9 cellular contexts compared by ENCODE assay signal in genomic region chr12:2853626-2854025, GRCh38. TPM values are rescaled to one million over a fixed set of nuclear protein-coding genes. Genes with fewer than 3 reads are reported as not detected.
DNase-seq lines count a peak whose midpoint lies in the region; ATAC-seq and TF ChIP-seq lines count a peak whose summit lies in the region.
"Had no signal": no experiment of that assay in that cellular context is flagged by ENCODE, and none has a peak within 500 bp of the region (broad histone marks: within the 10 kb centered on the region; RNA-seq: fewer than 3 reads in every experiment).

No MANE protein-coding gene starts in this region.

- no peak overlapping the region for H2AFZ ChIP-seq in KMS-11 (ENCODE audit: low read depth)

- H3K36me3 Mint-ChIP-seq in T-helper 2 cell treated with Interferon-gamma antibody and Interleukin-4, amounts not matched to agents 5 μg/mL and 100 μg/mL, for 36 hours (ENCODE audit: low read depth) = peaks cover 7% of the 10 kb centered on the region

- H3K4me1 ChIP-seq in KMS-11 (ENCODE audit: low read depth, poor library complexity, severe bottlenecking) (no peaks in the 10 kb centered on the region), gastrocnemius medialis (peaks cover 5 to 12% of the 10 kb centered on the region in 2 donors)

- TF ChIP-seq CTCF in KMS-11 (conservative IDR thresholded peaks at IDR 0.05; ENCODE audit: low read depth, low read length) = 0 out of 2 replicates have a peak, but pooled peaks have one; percentile 11
- peak; percentile 71 to 90 (median 77) for TF ChIP-seq CTCF in gastrocnemius medialis (IDR thresholded peaks at IDR 0.05 in 4 of 5, conservative IDR thresholded peaks at IDR 0.05 in 1 of 5)

- no peaks in the 10 kb centered on the region for H3K79me2 ChIP-seq in KMS-11 (ENCODE audit: insufficient read depth, low read depth)

- no peaks in the 10 kb centered on the region for H3K9me3 Mint-ChIP-seq in T-helper 2 cell treated with Interferon-gamma antibody and Interleukin-4, amounts not matched to agents 5 μg/mL and 100 μg/mL, for 36 hours

- no peak overlapping the region for H3K9ac ChIP-seq in KMS-11

- no peak overlapping the region for H3K4me3 Mint-ChIP-seq in T-helper 2 cell treated with Interferon-gamma antibody and Interleukin-4, amounts not matched to agents 5 μg/mL and 100 μg/mL, for 36 hours

- DNase-seq in DMS53 (lab: John Stamatoyannopoulos, UW) (peak; percentile 94), astrocyte of the hippocampus (ENCODE audit: low read depth, low spot score) (peak; percentile 94), hypothalamus (lab: John Stamatoyannopoulos, UW) (peak in 48 of 51 donors; percentile 8 to 85 (median 58)), gastrocnemius medialis (peak; percentile 53 to 72)
- DNase-seq in T-helper 2 cell treated with Interferon-gamma antibody and Interleukin-4, amounts not matched to agents 5 μg/mL and 100 μg/mL, for 36 hours (ENCODE audit: low spot score) = peak; percentile 22

- in situ Hi-C loops in gastrocnemius medialis (cut with MboI; ENCODE audit: low sequenced_read_pairs in 4 of 4) = loop anchor here in 1 of 4 donors (10.0 kb wide), 1 partner anchor 181 kb away; no protein-coding TSS in a partner anchor

- H3K4me3 ChIP-seq in KMS-11 (IDR thresholded peaks at IDR 0.05; ENCODE audit: insufficient read depth, low read depth, low read length) = no peak overlapping the region
- no peak overlapping the region for H3K4me3 ChIP-seq in gastrocnemius medialis

- H4K20me1 ChIP-seq in KMS-11 (ENCODE audit: insufficient read depth) = no peaks in the 10 kb centered on the region

- H3K9me3 ChIP-seq in gastrocnemius medialis = no peaks in the 10 kb centered on the region

- H3K36me3 ChIP-seq in KMS-11 (ENCODE audit: insufficient read depth) (no peaks in the 10 kb centered on the region), gastrocnemius medialis (no peaks in the 10 kb centered on the region)

- H3K4me1 Mint-ChIP-seq in T-helper 2 cell treated with Interferon-gamma antibody and Interleukin-4, amounts not matched to agents 5 μg/mL and 100 μg/mL, for 36 hours (ENCODE audit: low read depth) = no peaks in the 10 kb centered on the region

- H3K27me3 Mint-ChIP-seq in T-helper 2 cell treated with Interferon-gamma antibody and Interleukin-4, amounts not matched to agents 5 μg/mL and 100 μg/mL, for 36 hours (ENCODE audit: low read depth) = no peaks in the 10 kb centered on the region

- TF ChIP-seq POLR2A in gastrocnemius medialis (IDR thresholded peaks at IDR 0.05) = no peak

- no peak overlapping the region for H3K27ac Mint-ChIP-seq in T-helper 2 cell treated with Interferon-gamma antibody and Interleukin-4, amounts not matched to agents 5 μg/mL and 100 μg/mL, for 36 hours

- ATAC-seq in gastrocnemius medialis = peak; percentile 51 to 70
- no peak for ATAC-seq in HG03196 (IDR thresholded peaks at IDR 0.05; ENCODE audit: unreplicated experiment)
- no peak for ATAC-seq in GM21381 (IDR thresholded peaks at IDR 0.05; ENCODE audit: unreplicated experiment)

- H3K27me3 ChIP-seq in KMS-11 (ENCODE audit: insufficient read depth, low read depth) (no peaks in the 10 kb centered on the region), gastrocnemius medialis (no peaks in the 10 kb centered on the region)

- intact Hi-C loops in gastrocnemius medialis (cut with DNase I; ENCODE audit: low total_unique reads) = loop anchor here (1.0 to 10.0 kb wide), 2 partner anchors 91 to 191 kb away; no protein-coding TSS in a partner anchor

- no peak overlapping the region for H3K4me2 ChIP-seq in KMS-11

- H3K27ac ChIP-seq in KMS-11 = no peak overlapping the region
- H3K27ac ChIP-seq in gastrocnemius medialis = no peak overlapping the region

RNA-seq across cellular contexts. Expression of gene TEX52, which starts 3.2 kb away (rescaled TPM):
- under 1 TPM in 1 of 4 donors, not detected in 3; 0.68 TPM for total RNA-seq in gastrocnemius medialis
- total RNA-seq: T-helper 1 cell treated with Interleukin-12 subunit alpha and Interleukin-12 subunit beta and Interleukin-4 antibody, amounts not matched to agents 30 ng/mL and 1 ng/mL, for 36 hours had no signal

RNA-seq across cellular contexts. Expression of gene NRIP2, which starts 18.8 kb away (rescaled TPM):
- total RNA-seq in gastrocnemius medialis = 1 to 10 TPM in 3 of 4 donors, not detected in 1; 1.3 to 5.2 (median 2.0) TPM
- total RNA-seq: T-helper 1 cell treated with Interleukin-12 subunit alpha and Interleukin-12 subunit beta and Interleukin-4 antibody, amounts not matched to agents 30 ng/mL and 1 ng/mL, for 36 hours had no signal

RNA-seq across cellular contexts. Expression of gene FOXM1, which starts 23.3 kb away (rescaled TPM):
- total RNA-seq in gastrocnemius medialis = 1 to 10 TPM in 1 of 4 donors, under 1 TPM in 1, not detected in 2; 0.95 to 1.1 TPM

RNA-seq across cellular contexts. Expression of gene RHNO1, which starts 23.4 kb away (rescaled TPM):
- total RNA-seq in gastrocnemius medialis = 10 to 100 TPM in 1 of 4 donors, 1 to 10 TPM in 3; 4.9 to 11.8 (median 6.7) TPM

RNA-seq across cellular contexts. Expression of gene TULP3, which starts 37.1 kb away (rescaled TPM):
- total RNA-seq in gastrocnemius medialis = 10 to 100 TPM in 2 of 4 donors, 1 to 10 TPM in 2; 2.8 to 15.8 (median 11.2) TPM

Comparison
In these comparisons a context has a peak if more than half of its experiments do, and no peak if none do; other contexts are left out.
1. DNase-seq: peak in every context shown above with its lines; median percentile 94 in DMS53; 94 in astrocyte of the hippocampus; 62 in gastrocnemius medialis; 58 in hypothalamus; 22 in T-helper 2 cell treated with Interferon-gamma antibody and Interleukin-4, amounts not matched to agents 5 μg/mL and 100 μg/mL, for 36 hours.
2. ATAC-seq: peak in gastrocnemius medialis (2 of 2); none in HG03196 (single experiment) and GM21381 (single experiment).